1 cellular context compared by ENCODE assay signal in the genomic region with DNA sequence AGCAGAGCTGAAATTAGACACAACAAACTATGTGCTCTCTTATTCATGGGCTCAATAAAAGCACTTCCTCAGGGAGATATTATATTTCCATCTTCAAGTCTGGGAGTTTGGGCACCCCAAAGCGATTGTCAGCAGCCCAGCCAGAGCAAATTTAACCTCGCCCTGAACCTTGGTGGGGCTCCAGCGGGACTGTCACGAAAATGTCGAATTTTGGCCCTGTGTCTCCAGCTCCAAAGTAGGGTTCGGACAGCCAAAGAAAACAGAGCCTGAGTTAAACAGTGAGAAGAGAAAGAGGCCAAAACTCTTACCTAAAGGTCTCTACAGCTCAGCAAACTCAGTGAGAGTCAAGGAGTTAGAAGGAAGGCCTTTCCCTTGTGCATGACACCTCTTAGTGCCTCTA.
TF ChIP-seq lines count a peak whose summit lies in the region.

No MANE protein-coding gene starts in this region.

TF ChIP-seq in liver, 16 proteins besides CTCF, POLR2A, EP300 and RAD21 (continued from another document):
- TF ChIP-seq, protein P1, sequence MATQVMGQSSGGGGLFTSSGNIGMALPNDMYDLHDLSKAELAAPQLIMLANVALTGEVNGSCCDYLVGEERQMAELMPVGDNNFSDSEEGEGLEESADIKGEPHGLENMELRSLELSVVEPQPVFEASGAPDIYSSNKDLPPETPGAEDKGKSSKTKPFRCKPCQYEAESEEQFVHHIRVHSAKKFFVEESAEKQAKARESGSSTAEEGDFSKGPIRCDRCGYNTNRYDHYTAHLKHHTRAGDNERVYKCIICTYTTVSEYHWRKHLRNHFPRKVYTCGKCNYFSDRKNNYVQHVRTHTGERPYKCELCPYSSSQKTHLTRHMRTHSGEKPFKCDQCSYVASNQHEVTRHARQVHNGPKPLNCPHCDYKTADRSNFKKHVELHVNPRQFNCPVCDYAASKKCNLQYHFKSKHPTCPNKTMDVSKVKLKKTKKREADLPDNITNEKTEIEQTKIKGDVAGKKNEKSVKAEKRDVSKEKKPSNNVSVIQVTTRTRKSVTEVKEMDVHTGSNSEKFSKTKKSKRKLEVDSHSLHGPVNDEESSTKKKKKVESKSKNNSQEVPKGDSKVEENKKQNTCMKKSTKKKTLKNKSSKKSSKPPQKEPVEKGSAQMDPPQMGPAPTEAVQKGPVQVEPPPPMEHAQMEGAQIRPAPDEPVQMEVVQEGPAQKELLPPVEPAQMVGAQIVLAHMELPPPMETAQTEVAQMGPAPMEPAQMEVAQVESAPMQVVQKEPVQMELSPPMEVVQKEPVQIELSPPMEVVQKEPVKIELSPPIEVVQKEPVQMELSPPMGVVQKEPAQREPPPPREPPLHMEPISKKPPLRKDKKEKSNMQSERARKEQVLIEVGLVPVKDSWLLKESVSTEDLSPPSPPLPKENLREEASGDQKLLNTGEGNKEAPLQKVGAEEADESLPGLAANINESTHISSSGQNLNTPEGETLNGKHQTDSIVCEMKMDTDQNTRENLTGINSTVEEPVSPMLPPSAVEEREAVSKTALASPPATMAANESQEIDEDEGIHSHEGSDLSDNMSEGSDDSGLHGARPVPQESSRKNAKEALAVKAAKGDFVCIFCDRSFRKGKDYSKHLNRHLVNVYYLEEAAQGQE (IDR thresholded peaks at IDR 0.05) = no peak
- TF ChIP-seq FOXA2 (IDR thresholded peaks at IDR 0.05) = no peak
- no peak for TF ChIP-seq TAF1 (conservative IDR thresholded peaks at IDR 0.05)
- TF ChIP-seq FOXA1 (IDR thresholded peaks at IDR 0.05) = peak; percentile 15
- TF ChIP-seq JUND (IDR thresholded peaks at IDR 0.05) = no peak
